ENCODE assay signal across 15 cellular contexts in the genomic region with DNA sequence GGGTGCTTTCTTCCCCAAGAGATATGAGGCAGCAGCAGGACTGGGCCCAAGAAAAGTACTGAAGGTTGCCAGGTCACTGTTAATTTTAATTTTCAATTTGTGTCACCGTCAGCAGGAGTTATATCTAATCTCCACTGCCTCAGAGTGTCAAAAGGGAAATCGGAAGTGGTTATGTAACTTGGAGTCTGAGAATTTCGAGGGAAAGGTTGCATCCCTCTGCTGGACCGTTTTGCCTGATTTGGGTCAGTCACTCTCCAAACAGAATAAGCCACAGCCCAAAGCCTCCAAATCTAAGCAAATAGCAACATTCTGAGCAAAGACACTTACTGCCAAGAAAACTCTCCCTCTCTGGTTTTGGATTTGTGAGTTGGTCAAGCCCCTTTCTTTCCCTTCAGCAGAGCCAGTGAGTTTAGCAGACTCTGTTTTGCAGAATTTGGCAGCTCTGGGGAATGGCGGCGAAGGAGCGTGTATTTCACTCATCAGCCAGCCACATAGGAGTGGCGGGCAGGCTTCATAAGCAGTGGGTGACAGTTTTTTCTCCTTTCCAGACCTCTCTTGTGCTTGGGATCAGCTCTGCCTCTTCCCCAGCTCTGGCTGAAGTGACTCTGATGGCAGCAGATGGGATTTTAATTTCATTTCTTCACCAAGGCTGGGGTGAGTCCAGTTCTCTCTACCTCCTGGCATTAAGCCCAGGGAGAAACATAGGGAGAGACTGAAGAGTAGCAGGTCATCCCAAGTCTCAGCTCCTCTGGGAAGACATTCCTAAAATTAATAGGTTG.
DNase-seq lines count a peak whose midpoint lies in the region; ATAC-seq and TF ChIP-seq lines count a peak whose summit lies in the region.
"Had no signal": no experiment of that assay in that cellular context is flagged by ENCODE, and none has a peak within 500 bp of the region (broad histone marks: within the 10 kb centered on the region; RNA-seq: fewer than 3 reads in every experiment).

No MANE protein-coding gene starts in this region.

- no peak for TF ChIP-seq CTCF in AG10803 (conservative IDR thresholded peaks at IDR 0.05; ENCODE audit: low read length)

- DNase-seq in AG10803 (ENCODE audit: low read depth) (peak; percentile 24), cerebellar nuclear complex (lab: John Stamatoyannopoulos, UW) (peak; percentile 23 to 77), medulla oblongata (ENCODE audit: extremely low spot score) (peak; percentile 47), stromal cell of bone marrow (ENCODE audit: low read depth) (peak; percentile 8), NCI-H1436 (lab: John Stamatoyannopoulos, UW) (no peak), SHP77 treated with DMSO at 0.1 percent for 48 hours (lab: John Stamatoyannopoulos, UW) (no peak)
- DNase-seq: AML-193, DMS79, HCEC 1CT, Kasumi-1, NCI-H1048, NCI-H1436 treated with DMSO at 0.1 percent for 48 hours had no signal

- H3K4me3 ChIP-seq in AG10803 (ENCODE audit: low read length), result no peak overlapping the region
- H3K4me3 ChIP-seq: MG63, SJSA1 had no signal

- no peak for ATAC-seq in GM18873 (IDR thresholded peaks at IDR 0.05; ENCODE audit: low FRiP score, unreplicated experiment)

Comparison
In these comparisons a context has a peak if more than half of its experiments do, and no peak if none do; other contexts are left out.
1. DNase-seq: peak in AG10803 (single experiment), cerebellar nuclear complex (2 of 2), medulla oblongata (single experiment) and stromal cell of bone marrow (single experiment); none in NCI-H1436 (single experiment) and SHP77 treated with DMSO at 0.1 percent for 48 hours (single experiment).